Comparison of ENCODE assay signal across 28 cellular contexts in genomic region chr6:64691069-64691468, GRCh38.
"Had no signal": no experiment of that assay in that cellular context is flagged by ENCODE, and none has a peak within 500 bp of the region (broad histone marks: within the 10 kb centered on the region; RNA-seq: fewer than 3 reads in every experiment).

No MANE protein-coding gene starts in this region.

- FAIRE-seq: bronchial epithelial cell, TTC549 had no signal

- H3K9ac ChIP-seq: KMS-11 had no signal

- H3K27ac ChIP-seq: adrenal gland, KMS-11, Peyer's patch had no signal

- H3K4me3 ChIP-seq: adrenal gland, Peyer's patch had no signal

- H3K9me3 ChIP-seq: Peyer's patch had no signal

- H3K4me1 ChIP-seq: adrenal gland, Peyer's patch had no signal

- H3K36me3 ChIP-seq: adrenal gland, Peyer's patch had no signal

- H3K4me1 Mint-ChIP-seq: activated CD4-positive, alpha-beta T cell treated with anti-CD3 and anti-CD28 coated beads, Interleukin-2, amount 10 ng/mL, durations not matched to agents 7 days and 5 days; brain had no signal

- H3K36me3 Mint-ChIP-seq: brain had no signal

- DNase-seq: activated CD4-positive, alpha-beta T cell treated with anti-CD3 and anti-CD28 coated beads, Interleukin-2, amount 10 ng/mL, durations not matched to agents 7 days and 5 days; activated CD4-positive, alpha-beta T cell treated with anti-CD3 and anti-CD28 coated beads, Interleukin-2, amount 50 U/mL, for 48 hours; activated CD8-positive, alpha-beta T cell treated with anti-CD3 and anti-CD28 coated beads, Interleukin-2, amount 10 ng/mL, durations not matched to agents 7 days and 5 days; activated gamma-delta T cell; activated naive CD4-positive, alpha-beta T cell treated with anti-CD3 and anti-CD28 coated beads for 36 hours; activated T-cell treated with anti-CD3 and anti-CD28 coated beads, Interleukin-2, amount 50 U/mL, for 24 hours; adrenal gland; anterior cingulate cortex; caudate nucleus; cerebellar nuclear complex; NCI-H1092 treated with DMSO at 0.1 percent for 48 hours; NCI-H1417; NCI-H146; NCI-H187 treated with DMSO at 0.1 percent for 48 hours; NCI-H2081; NCI-H2171 treated with DMSO at 0.1 percent for 48 hours; NCI-H2227 treated with DMSO at 0.1 percent for 48 hours; NCI-H446 treated with DMSO at 0.1 percent for 48 hours; NCI-H524; Peyer's patch; Right ventricle myocardium superior; SW 1271 had no signal

- H3K27me3 Mint-ChIP-seq: activated CD4-positive, alpha-beta T cell treated with anti-CD3 and anti-CD28 coated beads, Interleukin-2, amount 10 ng/mL, durations not matched to agents 7 days and 5 days; activated T-cell treated with anti-CD3 and anti-CD28 coated beads, Interleukin-2, amount 50 U/mL, for 24 hours; brain had no signal

- H3K27ac Mint-ChIP-seq: activated CD4-positive, alpha-beta T cell treated with anti-CD3 and anti-CD28 coated beads, Interleukin-2, amount 10 ng/mL, durations not matched to agents 7 days and 5 days; activated CD8-positive, alpha-beta T cell treated with anti-CD3 and anti-CD28 coated beads, Interleukin-2, amount 10 ng/mL, durations not matched to agents 7 days and 5 days; activated naive CD4-positive, alpha-beta T cell treated with anti-CD3 and anti-CD28 coated beads for 36 hours; activated naive CD4-positive, alpha-beta T cell treated with anti-CD3 and anti-CD28 coated beads, Interleukin-2, amount 50 U/mL, for 72 hours; activated T-cell treated with anti-CD3 and anti-CD28 coated beads, Interleukin-2, amount 50 U/mL, for 24 hours; activated T-helper 2 cell treated with anti-CD3 and anti-CD28 coated beads, Interferon-gamma antibody, Interleukin-2, Interleukin-4, amounts not matched to agents 10 μg/mL and 5 μg/mL and 100 μg/mL, durations not matched to agents 14 hours and 24 hours and 36 hours; brain had no signal

- ATAC-seq: activated CD8-positive, alpha-beta T cell treated with anti-CD3 and anti-CD28 coated beads, Interleukin-2, amount 10 ng/mL, durations not matched to agents 7 days and 5 days; activated naive CD4-positive, alpha-beta T cell treated with anti-CD3 and anti-CD28 coated beads, Interleukin-2, amount 50 U/mL, for 72 hours had no signal

- H3K4me3 Mint-ChIP-seq: activated CD4-positive, alpha-beta T cell treated with anti-CD3 and anti-CD28 coated beads, Interleukin-2, amount 10 ng/mL, durations not matched to agents 7 days and 5 days; activated CD8-positive, alpha-beta T cell treated with anti-CD3 and anti-CD28 coated beads, Interleukin-2, amount 10 ng/mL, durations not matched to agents 7 days and 5 days; activated naive CD4-positive, alpha-beta T cell treated with anti-CD3 and anti-CD28 coated beads for 36 hours; activated T-cell treated with anti-CD3 and anti-CD28 coated beads, Interleukin-2, amount 50 U/mL, for 24 hours; brain had no signal
